23 cellular contexts compared by ENCODE assay signal in genomic region chr20:13775867-13776266, GRCh38.
"Had no signal": no experiment of that assay in that cellular context is flagged by ENCODE, and none has a peak within 500 bp of the region (broad histone marks: within the 10 kb centered on the region; RNA-seq: fewer than 3 reads in every experiment).

No MANE protein-coding gene starts in this region.

- H3K4me3 ChIP-seq: ascending aorta, gastroesophageal sphincter, heart right ventricle, mucosa of descending colon, prostate gland, right atrium auricular region, SK-N-MC, upper lobe of right lung had no signal

- H3K4me1 ChIP-seq: ascending aorta, heart right ventricle, prostate gland, right atrium auricular region, upper lobe of right lung had no signal

- ATAC-seq: gastroesophageal sphincter, heart right ventricle, left ventricle myocardium superior, mucosa of descending colon, upper lobe of right lung had no signal

- H3K36me3 ChIP-seq: prostate gland had no signal

- H3K27me3 ChIP-seq: ascending aorta, gastroesophageal sphincter, heart right ventricle, right atrium auricular region, upper lobe of right lung had no signal

- H3K9me3 Mint-ChIP-seq: immature natural killer cell; naive B cell; T-helper 2 cell treated with Interferon-gamma antibody and Interleukin-4, amounts not matched to agents 5 μg/mL and 100 μg/mL, for 36 hours had no signal

- FAIRE-seq: endometrium, TTC549 had no signal

- H3K27ac Mint-ChIP-seq: immature natural killer cell; T-helper 2 cell treated with Interferon-gamma antibody and Interleukin-4, amounts not matched to agents 5 μg/mL and 100 μg/mL, for 36 hours had no signal

- H3K4me3 Mint-ChIP-seq: immature natural killer cell; T-helper 2 cell treated with Interferon-gamma antibody and Interleukin-4, amounts not matched to agents 5 μg/mL and 100 μg/mL, for 36 hours had no signal

- DNase-seq: activated CD4-positive, alpha-beta T cell treated with anti-CD3 and anti-CD28 coated beads, Interleukin-2, amount 50 U/mL, for 1 hour; activated CD8-positive, alpha-beta memory T cell treated with anti-CD3 and anti-CD28 coated beads for 24 hours; activated naive CD4-positive, alpha-beta T cell treated with anti-CD3 and anti-CD28 coated beads, Interleukin-2, amount 50 U/mL, for 16 hours; cerebellar nuclear complex; cortex of kidney; heart right ventricle; immature natural killer cell; kidney glomerular epithelial cell; left ventricle myocardium superior; mesenchymal stem cell; mucosa of descending colon; naive B cell; stimulated activated CD4-positive, alpha-beta T cell treated with anti-CD3 and anti-CD28 coated beads, Interleukin-15, amount 100 ng/mL, for 24 hours; stimulated activated CD4-positive, alpha-beta T cell treated with anti-CD3 and anti-CD28 coated beads, Interleukin-2, amount 100 ng/mL, for 48 hours; upper lobe of right lung had no signal

- H3K9me3 ChIP-seq: ascending aorta, gastroesophageal sphincter, heart right ventricle, mucosa of descending colon, prostate gland, right atrium auricular region, upper lobe of right lung had no signal

- H3K27me3 Mint-ChIP-seq: naive B cell had no signal

- H3K27ac ChIP-seq: ascending aorta, gastroesophageal sphincter, heart right ventricle, prostate gland, right atrium auricular region, SK-N-MC, upper lobe of right lung had no signal
